7 cellular contexts compared by ENCODE assay signal in genomic region chr11:6745465-6746015, GRCh38. TPM values are rescaled to one million over a fixed set of nuclear protein-coding genes. Genes with fewer than 3 reads are reported as not detected.
DNase-seq lines count a peak whose midpoint lies in the region; ATAC-seq and TF ChIP-seq lines count a peak whose summit lies in the region.

No MANE protein-coding gene starts in this region.

- no peaks in the 10 kb centered on the region for H3K79me2 ChIP-seq in H9 (ENCODE audit: insufficient read depth, low read length)

- no peak overlapping the region for H3K9ac ChIP-seq in H9 (ENCODE audit: extremely low read depth, insufficient read length, low read length)

- H3K36me3 Mint-ChIP-seq in activated CD8-positive, alpha-beta T cell treated with anti-CD3 and anti-CD28 coated beads for 36 hours (ENCODE audit: low read depth): peaks cover 11% of the 10 kb centered on the region
- peaks cover 34% of the 10 kb centered on the region for H3K36me3 Mint-ChIP-seq in stimulated activated effector memory CD8-positive, alpha-beta T cell treated with anti-CD3 and anti-CD28 coated beads, Interleukin-12 subunit alpha, Interleukin-12 subunit beta, amount 100 ng/mL, for 72 hours
- no peaks in the 10 kb centered on the region for H3K36me3 Mint-ChIP-seq in H9 (ENCODE audit: insufficient read depth in 1 of 3, low read depth in 3 of 3)

- no peak overlapping the region for H2BK15ac ChIP-seq in H9 (ENCODE audit: low read depth, low read length)

- H2BK12ac ChIP-seq in H9 (ENCODE audit: insufficient read length, low read depth, low read length): no peak overlapping the region

- no peak overlapping the region for H3K4me3 Mint-ChIP-seq in activated CD8-positive, alpha-beta T cell treated with anti-CD3 and anti-CD28 coated beads for 36 hours
- no peak overlapping the region for H3K4me3 Mint-ChIP-seq in stimulated activated effector memory CD8-positive, alpha-beta T cell treated with anti-CD3 and anti-CD28 coated beads, Interleukin-12 subunit alpha, Interleukin-12 subunit beta, amount 100 ng/mL, for 72 hours
- no peak overlapping the region for H3K4me3 Mint-ChIP-seq in H9

- H3K18ac ChIP-seq in H9 (ENCODE audit: insufficient read length, low read depth, low read length): no peak overlapping the region

- no peak overlapping the region for H3K4ac ChIP-seq in H9 (ENCODE audit: low read depth, low read length)

- no peaks in the 10 kb centered on the region for H3K79me1 ChIP-seq in H9 (ENCODE audit: insufficient read depth, low read depth, low read length, poor library complexity, severe bottlenecking)

- H3K56ac ChIP-seq in H9 (ENCODE audit: insufficient read length, low read depth, low read length): no peak overlapping the region

- H2BK120ac ChIP-seq in H9 (ENCODE audit: low read depth, low read length, poor library complexity, severe bottlenecking): no peak overlapping the region

- no peaks in the 10 kb centered on the region for H3K9me3 ChIP-seq in H9 (ENCODE audit: control insufficient read depth, low read depth, low read length)

- no peak overlapping the region for H4K91ac ChIP-seq in H9 (ENCODE audit: insufficient read length, low read depth, low read length)

- no peaks in the 10 kb centered on the region for H3K4me1 ChIP-seq in H9 (ENCODE audit: insufficient read depth, low read length)

- H2BK5ac ChIP-seq in H9 (ENCODE audit: insufficient read length, low read length): no peak overlapping the region

- no peak overlapping the region for H3T11ph ChIP-seq in H9 (ENCODE audit: low read length)

- DNase-seq in activated CD8-positive, alpha-beta T cell treated with anti-CD3 and anti-CD28 coated beads for 36 hours: no peak
- DNase-seq in stimulated activated effector memory CD8-positive, alpha-beta T cell treated with anti-CD3 and anti-CD28 coated beads, Interleukin-12 subunit alpha, Interleukin-12 subunit beta, amount 100 ng/mL, for 72 hours (ENCODE audit: low spot score in 2 of 2): no peak
- DNase-seq in H9 (no peak), NCI-H2029 treated with DMSO at 0.1 percent for 48 hours (lab: John Stamatoyannopoulos, UW) (no peak), amygdala (lab: John Stamatoyannopoulos, UW) (no peak)

- TF ChIP-seq CTCF in activated CD8-positive, alpha-beta T cell treated with anti-CD3 and anti-CD28 coated beads for 36 hours (IDR thresholded peaks at IDR 0.05): no peak
- no peak for TF ChIP-seq CTCF in H9 (conservative IDR thresholded peaks at IDR 0.05)

- no peak overlapping the region for H2AK5ac ChIP-seq in H9 (ENCODE audit: insufficient read length, low read length)

- H4K8ac ChIP-seq in H9 (replicated peaks; ENCODE audit: insufficient read length, low read depth, low read length): no peak overlapping the region

- no peaks in the 10 kb centered on the region for H4K20me1 ChIP-seq in H9 (ENCODE audit: control insufficient read depth, insufficient read depth, insufficient read length)

- H3K9me3 Mint-ChIP-seq in activated CD8-positive, alpha-beta T cell treated with anti-CD3 and anti-CD28 coated beads for 36 hours: no peaks in the 10 kb centered on the region
- H3K9me3 Mint-ChIP-seq in stimulated activated effector memory CD8-positive, alpha-beta T cell treated with anti-CD3 and anti-CD28 coated beads, Interleukin-12 subunit alpha, Interleukin-12 subunit beta, amount 100 ng/mL, for 72 hours: no peaks in the 10 kb centered on the region
- H3K9me3 Mint-ChIP-seq in H9: no peaks in the 10 kb centered on the region; a peak in 1 of 5 replicates

- no peaks in the 10 kb centered on the region for H3K27me3 Mint-ChIP-seq in activated CD8-positive, alpha-beta T cell treated with anti-CD3 and anti-CD28 coated beads for 36 hours
- H3K27me3 Mint-ChIP-seq in H9 (ENCODE audit: low read depth): no peaks in the 10 kb centered on the region

- H4K5ac ChIP-seq in H9 (ENCODE audit: insufficient read length, low read depth, low read length): no peak overlapping the region

- CTCF ChIA-PET in activated CD8-positive, alpha-beta T cell treated with anti-CD3 and anti-CD28 coated beads for 36 hours (lab: Charles Lee): interaction anchor here (0.8 to 17.9 kb wide), 11 partner anchors 8 to 215 kb away, joined by 3 to 367 read pairs (median 5); partner anchors contain the start of genes MRPL17 and TAF10

- no CpG with 5 or more reads among the region's 2 CpGs for WGBS in H9 (ENCODE audit: extremely low coverage, insufficient read length, low lambda C conversion rate)

- no peak overlapping the region for H2BK20ac ChIP-seq in H9 (ENCODE audit: low read depth, low read length, poor library complexity, severe bottlenecking)

- peak; percentile 56 for ATAC-seq in GM18868 (IDR thresholded peaks at IDR 0.05; ENCODE audit: unreplicated experiment)
- ATAC-seq in HG02678 (IDR thresholded peaks at IDR 0.05; ENCODE audit: unreplicated experiment): peak; percentile 54
- ATAC-seq in activated CD8-positive, alpha-beta T cell treated with anti-CD3 and anti-CD28 coated beads for 36 hours: peak; percentile 17
- peak; percentile 65 for ATAC-seq in stimulated activated effector memory CD8-positive, alpha-beta T cell treated with anti-CD3 and anti-CD28 coated beads, Interleukin-12 subunit alpha, Interleukin-12 subunit beta, amount 100 ng/mL, for 72 hours

- H3K23ac ChIP-seq in H9 (ENCODE audit: insufficient read length, low read depth, low read length): no peak overlapping the region

- POLR2A ChIA-PET in activated CD8-positive, alpha-beta T cell treated with anti-CD3 and anti-CD28 coated beads for 36 hours (lab: Charles Lee): interaction anchor here (0.5 to 2.3 kb wide), 8 partner anchors 9 to 369 kb away, joined by 3 to 9 read pairs (median 3); no protein-coding TSS in a partner anchor

- no peaks in the 10 kb centered on the region for H3K23me2 ChIP-seq in H9 (ENCODE audit: insufficient read length, low read depth, low read length, poor library complexity, severe bottlenecking)

- no peak overlapping the region for H3K27ac Mint-ChIP-seq in activated CD8-positive, alpha-beta T cell treated with anti-CD3 and anti-CD28 coated beads for 36 hours
- no peak overlapping the region for H3K27ac Mint-ChIP-seq in stimulated activated effector memory CD8-positive, alpha-beta T cell treated with anti-CD3 and anti-CD28 coated beads, Interleukin-12 subunit alpha, Interleukin-12 subunit beta, amount 100 ng/mL, for 72 hours
- no peak overlapping the region for H3K27ac Mint-ChIP-seq in H9

- H3K27ac ChIP-seq in H9 (ENCODE audit: insufficient read length, low read depth, low read length): no peak overlapping the region

- peaks cover 33% of the 10 kb centered on the region for H3K4me1 Mint-ChIP-seq in activated CD8-positive, alpha-beta T cell treated with anti-CD3 and anti-CD28 coated beads for 36 hours (ENCODE audit: low read depth)
- peaks cover 35% of the 10 kb centered on the region for H3K4me1 Mint-ChIP-seq in stimulated activated effector memory CD8-positive, alpha-beta T cell treated with anti-CD3 and anti-CD28 coated beads, Interleukin-12 subunit alpha, Interleukin-12 subunit beta, amount 100 ng/mL, for 72 hours
- no peaks in the 10 kb centered on the region for H3K4me1 Mint-ChIP-seq in H9

- intact Hi-C loops in activated CD8-positive, alpha-beta T cell treated with anti-CD3 and anti-CD28 coated beads for 36 hours (cut with micrococcal nuclease): loop anchor here (10.0 kb wide), 1 partner anchor 131 kb away; the partner anchor contains the start of genes TAF10 and TPP1

- H3K27me3 ChIP-seq in H9 (ENCODE audit: insufficient read depth, low read length): no peaks in the 10 kb centered on the region

- no peak overlapping the region for H2AFZ ChIP-seq in H9 (ENCODE audit: low read length)

- no peak overlapping the region for H3K14ac ChIP-seq in H9 (ENCODE audit: insufficient read depth, low read length)

- H3K4me2 ChIP-seq in H9 (ENCODE audit: insufficient read depth, insufficient read length, low read length): no peak overlapping the region

RNA-seq across cellular contexts. Expression of gene OR2AG2, which starts 26.2 kb away (rescaled TPM):
- under 1 TPM; 0.29 to 0.45 TPM for total RNA-seq in activated CD8-positive, alpha-beta T cell treated with anti-CD3 and anti-CD28 coated beads for 36 hours
- total RNA-seq in H9 (2021): 0.26 and 0.33 TPM in 2 replicates

RNA-seq across cellular contexts. Expression of gene OR2AG1, which starts 37.3 kb away (rescaled TPM):
- total RNA-seq in activated CD8-positive, alpha-beta T cell treated with anti-CD3 and anti-CD28 coated beads for 36 hours: not detected
- not detected in 2 replicates for total RNA-seq in H9 (2021)

RNA-seq across cellular contexts. Expression of gene OR6A2, which starts 53.9 kb away (rescaled TPM):
- total RNA-seq in activated CD8-positive, alpha-beta T cell treated with anti-CD3 and anti-CD28 coated beads for 36 hours: under 1 TPM; 0.16 to 0.38 TPM
- 0.33 and 0.35 TPM in 2 replicates for total RNA-seq in H9 (2021)
